Comparison of ENCODE assay signal across 18 cellular contexts in the genomic region with DNA sequence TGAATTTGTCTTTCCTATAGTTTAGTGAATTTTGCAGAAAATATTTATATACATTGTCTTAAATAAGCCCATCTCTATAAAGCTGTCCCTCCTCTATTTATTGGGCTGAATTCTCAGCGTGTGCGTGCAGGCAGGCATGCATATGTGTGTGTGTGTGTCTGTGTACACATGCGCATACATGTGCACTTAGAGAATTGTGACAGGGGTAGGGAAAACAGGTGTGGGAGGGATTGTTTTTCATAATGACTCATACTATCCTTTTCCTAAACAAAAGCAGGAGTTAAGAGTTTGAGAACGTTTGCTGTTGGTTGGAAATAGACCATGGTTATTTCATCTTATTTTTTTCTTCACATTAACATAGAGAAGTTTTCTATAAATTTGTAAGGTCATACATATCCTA. TPM values are rescaled to one million over a fixed set of nuclear protein-coding genes. Genes with fewer than 3 reads are reported as not detected.
DNase-seq lines count a peak whose midpoint lies in the region; FAIRE-seq and TF ChIP-seq lines count a peak whose summit lies in the region.
"Had no signal": no experiment of that assay in that cellular context is flagged by ENCODE, and none has a peak within 500 bp of the region (broad histone marks: within the 10 kb centered on the region; RNA-seq: fewer than 3 reads in every experiment).

No MANE protein-coding gene starts in this region.

- peak; percentile 32 to 84 for DNase-seq in NCI-H524 (lab: John Stamatoyannopoulos, UW)
- no peak for DNase-seq in NCI-H524 treated with DMSO at 0.1 percent for 48 hours (lab: John Stamatoyannopoulos, UW)
- DNase-seq in NCI-H2196 treated with DMSO at 0.1 percent for 48 hours (lab: John Stamatoyannopoulos, UW; ENCODE audit: unreplicated experiment): peak; percentile 58
- peak; percentile 96 for DNase-seq in bronchial epithelial cell (ENCODE audit: low read depth)
- no peak for DNase-seq in vagina (ENCODE audit: extremely low spot score in 2 of 2)
- DNase-seq in amniotic stem cell (lab: John Stamatoyannopoulos, UW): no peak
- no peak for DNase-seq in GM20000 (ENCODE audit: low spot score)
- DNase-seq in Peyer's patch: no peak
- DNase-seq: activated B cell treated with CpG ODN at 0.5 μM for 24 hours; activated CD8-positive, alpha-beta memory T cell treated with anti-CD3 and anti-CD28 coated beads, Interleukin-2, amount 50 U/mL, for 4 hours; Calu3; Karpas-422; kidney; posterior cingulate gyrus had no signal

- TF ChIP-seq CTCF in bronchial epithelial cell (IDR thresholded peaks at IDR 0.05; ENCODE audit: insufficient read depth, low read length, severe bottlenecking) (no peak), vagina (IDR thresholded peaks at IDR 0.05) (no peak), GM20000 (IDR thresholded peaks at IDR 0.05; ENCODE audit: extremely low read depth, missing control alignments) (no peak), Peyer's patch (IDR thresholded peaks at IDR 0.05) (no peak)

- H3K9me3 ChIP-seq in vagina (no peaks in the 10 kb centered on the region), Peyer's patch (no peaks in the 10 kb centered on the region)
- H3K9me3 ChIP-seq: HAP-1 had no signal

- no peak for FAIRE-seq in bronchial epithelial cell (lab: Jason Lieb, UNC)
- FAIRE-seq: kidney had no signal

- no peak overlapping the region for H3K4me3 ChIP-seq in bronchial epithelial cell (ENCODE audit: low read depth, low read length)
- no peak overlapping the region for H3K4me3 ChIP-seq in vagina
- H3K4me3 ChIP-seq in Peyer's patch: no peak overlapping the region
- H3K4me3 ChIP-seq: HAP-1 had no signal

- peaks cover 25% of the 10 kb centered on the region for H3K4me1 ChIP-seq in vagina
- H3K4me1 ChIP-seq in Peyer's patch: no peaks in the 10 kb centered on the region
- H3K4me1 ChIP-seq: HAP-1 had no signal

- TF ChIP-seq POLR2A in vagina (IDR thresholded peaks at IDR 0.05): no peak
- TF ChIP-seq POLR2A in Peyer's patch (IDR thresholded peaks at IDR 0.05): no peak

- no peaks in the 10 kb centered on the region for H3K27me3 ChIP-seq in bronchial epithelial cell (ENCODE audit: control insufficient read depth, insufficient read depth, low read length)
- H3K27me3 ChIP-seq in vagina: no peaks in the 10 kb centered on the region
- no peaks in the 10 kb centered on the region for H3K27me3 ChIP-seq in Peyer's patch

- intact Hi-C loops in vagina (cut with DNase I): loop anchor here (10.0 kb wide), 1 partner anchor 99 kb away; no protein-coding TSS in a partner anchor

- no peaks in the 10 kb centered on the region for H3K36me3 ChIP-seq in bronchial epithelial cell (ENCODE audit: control insufficient read depth, insufficient read depth, low read length)
- H3K36me3 ChIP-seq in vagina: no peaks in the 10 kb centered on the region
- H3K36me3 ChIP-seq in Peyer's patch: no peaks in the 10 kb centered on the region
- H3K36me3 ChIP-seq: HAP-1 had no signal

- peak overlapping the region; percentile 58 for H3K27ac ChIP-seq in vagina
- no peak overlapping the region for H3K27ac ChIP-seq in Peyer's patch
- H3K27ac ChIP-seq: HL-60 had no signal

RNA-seq across cellular contexts. Expression of a gene that starts 43.4 kb away (rescaled TPM):
- total RNA-seq in bronchial epithelial cell: not detected in 2 replicates
- not detected for total RNA-seq in vagina
- total RNA-seq in Peyer's patch: not detected
- total RNA-seq: activated B cell treated with CpG ODN at 0.5 μM for 24 hours; activated naive CD4-positive, alpha-beta T cell treated with anti-CD3 and anti-CD28 coated beads, Interleukin-2, amount 50 U/mL, for 72 hours; Calu3; kidney; mononuclear cell had no signal

RNA-seq across cellular contexts. Expression of a gene that starts 52.9 kb away (rescaled TPM):
- 6.0 and 7.4 TPM in 2 replicates for total RNA-seq in bronchial epithelial cell
- total RNA-seq in vagina: 44.7 TPM
- 100 to 1,000 TPM in 3 of 4 donors, 10 to 100 TPM in 1; 15.7 to 641 (median 190) TPM for total RNA-seq in Peyer's patch

Comparison
In these comparisons a context has a peak if more than half of its experiments do, and no peak if none do; other contexts are left out.
1. DNase-seq: peak in NCI-H524 (2 of 2), NCI-H2196 treated with DMSO at 0.1 percent for 48 hours (single experiment) and bronchial epithelial cell (single experiment); none in NCI-H524 treated with DMSO at 0.1 percent for 48 hours (single experiment), vagina (0 of 2), amniotic stem cell (single experiment), GM20000 (single experiment) and Peyer's patch (0 of 3).